19 cellular contexts compared by ENCODE assay signal in the genomic region with DNA sequence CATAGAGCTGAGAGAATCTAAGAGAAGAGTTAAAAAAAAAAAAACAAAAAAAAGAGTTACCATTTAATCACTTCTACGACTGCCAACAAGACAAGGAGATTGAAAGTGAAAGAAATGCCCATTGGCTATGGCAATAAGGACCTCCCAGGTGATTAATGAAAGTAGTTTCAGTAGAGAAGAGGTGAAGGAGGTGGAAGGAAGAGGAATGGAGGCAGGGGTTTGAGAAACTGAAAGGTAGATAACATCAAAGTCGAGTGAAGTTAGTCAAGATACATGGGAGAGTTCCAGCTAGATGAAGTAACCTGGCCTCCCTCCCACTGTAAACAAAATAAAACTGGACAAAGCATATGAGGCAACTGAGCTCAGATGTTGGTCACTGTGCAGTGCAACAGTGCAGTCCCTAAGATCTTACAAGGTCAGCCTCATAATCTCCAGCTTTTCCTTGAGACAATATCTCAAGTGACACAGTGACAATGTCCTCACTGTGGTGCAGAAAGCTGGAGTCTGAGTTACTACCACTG.
A peak's percentile ranks its signal among the peaks of the same experiment; 100 is the strongest.
DNase-seq lines count a peak whose midpoint lies in the region; ATAC-seq and TF ChIP-seq lines count a peak whose summit lies in the region.
"Had no signal": no experiment of that assay in that cellular context is flagged by ENCODE, and none has a peak within 500 bp of the region (broad histone marks: within the 10 kb centered on the region; RNA-seq: fewer than 3 reads in every experiment).

No MANE protein-coding gene starts in this region.

- peak; percentile 48 for ATAC-seq in GM18498 (IDR thresholded peaks at IDR 0.05; ENCODE audit: unreplicated experiment)
- peak; percentile 36 for ATAC-seq in HG02798 (IDR thresholded peaks at IDR 0.05; ENCODE audit: poor library complexity, unreplicated experiment)
- ATAC-seq in upper lobe of left lung (ENCODE audit: low FRiP score in 2 of 2) = no peak
- ATAC-seq: T-cell had no signal

- no peaks in the 10 kb centered on the region for H3K36me3 ChIP-seq in upper lobe of left lung

- TF ChIP-seq CTCF in fibroblast of villous mesenchyme (IDR thresholded peaks at IDR 0.05; ENCODE audit: insufficient read depth, low read depth, low read length) = no peak
- no peak for TF ChIP-seq CTCF in upper lobe of left lung (IDR thresholded peaks at IDR 0.05)

- WGBS in upper lobe of left lung, 2 donors = 39 to 43% methylated on average over 2 of the region's 2 CpGs

- no peaks in the 10 kb centered on the region for H3K27me3 ChIP-seq in upper lobe of left lung

- no peak for TF ChIP-seq EP300 in upper lobe of left lung (IDR thresholded peaks at IDR 0.05)

- peak; percentile 2 for DNase-seq in fibroblast of villous mesenchyme (ENCODE audit: low read depth)
- DNase-seq in NOMO-1 treated with DMSO at 0.1 percent for 48 hours (lab: John Stamatoyannopoulos, UW; ENCODE audit: unreplicated experiment) = no peak
- DNase-seq in upper lobe of left lung = no peak
- no peak for DNase-seq in NCI-H2081 (lab: John Stamatoyannopoulos, UW)
- no peak for DNase-seq in putamen (ENCODE audit: low spot score)
- DNase-seq: Calu3; CD8-positive, alpha-beta memory T cell; GF-D8; NCI-H1105 treated with DMSO at 0.1 percent for 48 hours; NCI-H146; NCI-H1930; NCI-H446 treated with DMSO at 0.1 percent for 48 hours; NCI-H526; SHP77; T-cell had no signal

- no peak for TF ChIP-seq POLR2A in upper lobe of left lung (IDR thresholded peaks at IDR 0.05)

- no peaks in the 10 kb centered on the region for H3K4me1 ChIP-seq in upper lobe of left lung

- no peaks in the 10 kb centered on the region for H3K9me3 ChIP-seq in upper lobe of left lung

- H3K4me3 ChIP-seq in fibroblast of villous mesenchyme (ENCODE audit: low read depth, low read length) = no peak overlapping the region
- H3K4me3 ChIP-seq in upper lobe of left lung = no peak overlapping the region

- H3K27ac ChIP-seq in upper lobe of left lung = no peak overlapping the region
- H3K27ac ChIP-seq: HL-60, RWPE1 had no signal

Comparison
In these comparisons a context has a peak if more than half of its experiments do, and no peak if none do; other contexts are left out.
1. ATAC-seq: peak in GM18498 (single experiment) and HG02798 (single experiment); none in upper lobe of left lung (0 of 2).